1 cellular context compared by ENCODE assay signal in the genomic region with DNA sequence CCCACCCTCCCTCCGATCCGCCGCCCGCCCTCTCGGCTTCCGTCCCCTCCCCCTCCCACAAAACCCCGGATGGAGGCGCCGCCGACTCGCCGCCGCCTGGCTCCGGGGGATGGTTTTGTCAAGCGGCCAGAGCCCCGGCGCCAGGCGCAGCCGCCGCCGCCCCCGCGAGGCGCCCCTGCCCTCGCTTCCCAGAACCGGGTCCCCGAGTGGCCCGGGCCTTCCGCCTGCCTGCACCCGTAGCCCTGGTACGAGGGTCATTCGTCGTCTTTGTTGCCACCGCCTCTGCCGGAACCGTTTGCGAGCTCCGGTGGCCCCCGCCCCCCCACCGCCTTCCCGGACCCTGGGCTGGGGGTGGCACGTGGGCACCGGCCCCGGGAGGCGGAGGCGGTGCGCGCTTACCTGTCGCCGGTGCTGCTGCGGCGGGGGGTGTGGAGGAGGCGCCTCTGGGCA.
TF ChIP-seq lines count a peak whose summit lies in the region.

No MANE protein-coding gene starts in this region.

TF ChIP-seq in HepG2, 621 proteins besides CTCF, POLR2A, EP300 and RAD21 (continued from another document and continues in another):
- no peak for TF ChIP-seq CBX2 (IDR thresholded peaks at IDR 0.05; ENCODE audit: low read depth, low read length)
- TF ChIP-seq CBX2 (CRISPR knock-in tag; IDR thresholded peaks at IDR 0.05; ENCODE audit: low read depth) = no peak
- no peak for TF ChIP-seq SETDB1 (CRISPR knock-in tag; IDR thresholded peaks at IDR 0.05; ENCODE audit: borderline replicate concordance)
- TF ChIP-seq ZKSCAN1 (IDR thresholded peaks at IDR 0.05; ENCODE audit: low read length) = no peak
- TF ChIP-seq DNMT3B (CRISPR knock-in tag; conservative IDR thresholded peaks at IDR 0.05) = no peak
- TF ChIP-seq, protein P1, sequence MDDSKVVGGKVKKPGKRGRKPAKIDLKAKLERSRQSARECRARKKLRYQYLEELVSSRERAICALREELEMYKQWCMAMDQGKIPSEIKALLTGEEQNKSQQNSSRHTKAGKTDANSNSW (CRISPR knock-in tag; IDR thresholded peaks at IDR 0.05; ENCODE audit: borderline replicate concordance) = no peak
- TF ChIP-seq, protein P2, sequence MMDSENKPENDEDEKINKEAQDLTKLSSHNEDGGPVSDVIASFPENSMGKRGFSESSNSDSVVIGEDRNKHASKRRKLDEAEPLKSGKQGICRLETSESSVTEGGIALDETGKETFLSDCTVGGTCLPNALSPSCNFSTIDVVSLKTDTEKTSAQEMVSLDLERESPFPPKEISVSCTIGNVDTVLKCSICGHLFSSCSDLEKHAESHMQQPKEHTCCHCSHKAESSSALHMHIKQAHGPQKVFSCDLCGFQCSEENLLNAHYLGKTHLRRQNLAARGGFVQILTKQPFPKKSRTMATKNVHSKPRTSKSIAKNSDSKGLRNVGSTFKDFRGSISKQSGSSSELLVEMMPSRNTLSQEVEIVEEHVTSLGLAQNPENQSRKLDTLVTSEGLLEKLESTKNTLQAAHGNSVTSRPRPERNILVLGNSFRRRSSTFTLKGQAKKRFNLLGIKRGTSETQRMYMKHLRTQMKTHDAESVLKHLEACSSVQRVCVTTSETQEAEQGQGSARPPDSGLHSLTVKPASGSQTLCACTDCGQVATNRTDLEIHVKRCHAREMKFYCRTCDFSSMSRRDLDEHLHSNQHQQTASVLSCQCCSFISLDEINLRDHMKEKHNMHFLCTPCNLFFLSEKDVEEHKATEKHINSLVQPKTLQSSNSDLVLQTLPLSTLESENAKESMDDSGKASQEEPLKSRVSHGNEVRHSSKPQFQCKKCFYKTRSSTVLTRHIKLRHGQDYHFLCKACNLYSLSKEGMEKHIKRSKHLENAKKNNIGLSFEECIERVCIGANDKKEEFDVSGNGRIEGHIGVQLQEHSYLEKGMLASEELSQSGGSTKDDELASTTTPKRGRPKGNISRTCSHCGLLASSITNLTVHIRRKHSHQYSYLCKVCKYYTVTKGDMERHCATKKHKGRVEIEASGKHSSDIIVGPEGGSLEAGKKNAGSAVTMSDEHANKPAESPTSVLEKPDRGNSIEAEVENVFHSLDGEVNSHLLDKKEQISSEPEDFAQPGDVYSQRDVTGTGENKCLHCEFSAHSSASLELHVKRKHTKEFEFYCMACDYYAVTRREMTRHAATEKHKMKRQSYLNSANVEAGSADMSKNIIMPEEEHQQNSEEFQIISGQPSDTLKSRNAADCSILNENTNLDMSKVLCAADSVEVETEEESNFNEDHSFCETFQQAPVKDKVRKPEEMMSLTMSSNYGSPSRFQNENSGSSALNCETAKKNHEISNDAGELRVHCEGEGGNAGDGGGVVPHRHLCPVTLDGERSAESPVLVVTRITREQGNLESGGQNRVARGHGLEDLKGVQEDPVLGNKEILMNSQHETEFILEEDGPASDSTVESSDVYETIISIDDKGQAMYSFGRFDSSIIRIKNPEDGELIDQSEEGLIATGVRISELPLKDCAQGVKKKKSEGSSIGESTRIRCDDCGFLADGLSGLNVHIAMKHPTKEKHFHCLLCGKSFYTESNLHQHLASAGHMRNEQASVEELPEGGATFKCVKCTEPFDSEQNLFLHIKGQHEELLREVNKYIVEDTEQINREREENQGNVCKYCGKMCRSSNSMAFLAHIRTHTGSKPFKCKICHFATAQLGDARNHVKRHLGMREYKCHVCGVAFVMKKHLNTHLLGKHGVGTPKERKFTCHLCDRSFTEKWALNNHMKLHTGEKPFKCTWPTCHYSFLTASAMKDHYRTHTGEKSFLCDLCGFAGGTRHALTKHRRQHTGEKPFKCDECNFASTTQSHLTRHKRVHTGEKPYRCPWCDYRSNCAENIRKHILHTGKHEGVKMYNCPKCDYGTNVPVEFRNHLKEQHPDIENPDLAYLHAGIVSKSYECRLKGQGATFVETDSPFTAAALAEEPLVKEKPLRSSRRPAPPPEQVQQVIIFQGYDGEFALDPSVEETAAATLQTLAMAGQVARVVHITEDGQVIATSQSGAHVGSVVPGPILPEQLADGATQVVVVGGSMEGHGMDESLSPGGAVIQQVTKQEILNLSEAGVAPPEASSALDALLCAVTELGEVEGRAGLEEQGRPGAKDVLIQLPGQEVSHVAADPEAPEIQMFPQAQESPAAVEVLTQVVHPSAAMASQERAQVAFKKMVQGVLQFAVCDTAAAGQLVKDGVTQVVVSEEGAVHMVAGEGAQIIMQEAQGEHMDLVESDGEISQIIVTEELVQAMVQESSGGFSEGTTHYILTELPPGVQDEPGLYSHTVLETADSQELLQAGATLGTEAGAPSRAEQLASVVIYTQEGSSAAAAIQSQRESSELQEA (CRISPR knock-in tag; IDR thresholded peaks at IDR 0.05; ENCODE audit: not compliant biosample characterization) = no peak
- 0 out of 2 replicates have a peak, but pooled peaks have one; percentile 42 for TF ChIP-seq ZNF34 (CRISPR knock-in tag; IDR thresholded peaks at IDR 0.05; ENCODE audit: borderline replicate concordance)
- TF ChIP-seq, protein P3, sequence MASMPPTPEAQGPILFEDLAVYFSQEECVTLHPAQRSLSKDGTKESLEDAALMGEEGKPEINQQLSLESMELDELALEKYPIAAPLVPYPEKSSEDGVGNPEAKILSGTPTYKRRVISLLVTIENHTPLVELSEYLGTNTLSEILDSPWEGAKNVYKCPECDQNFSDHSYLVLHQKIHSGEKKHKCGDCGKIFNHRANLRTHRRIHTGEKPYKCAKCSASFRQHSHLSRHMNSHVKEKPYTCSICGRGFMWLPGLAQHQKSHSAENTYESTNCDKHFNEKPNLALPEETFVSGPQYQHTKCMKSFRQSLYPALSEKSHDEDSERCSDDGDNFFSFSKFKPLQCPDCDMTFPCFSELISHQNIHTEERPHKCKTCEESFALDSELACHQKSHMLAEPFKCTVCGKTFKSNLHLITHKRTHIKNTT (CRISPR knock-in tag; IDR thresholded peaks at IDR 0.05) = no peak
- no peak for TF ChIP-seq ZNF788 (CRISPR knock-in tag; IDR thresholded peaks at IDR 0.05; ENCODE audit: borderline replicate concordance)
- TF ChIP-seq POLR2AphosphoS5 (IDR thresholded peaks at IDR 0.05; ENCODE audit: low read depth, low read length) = no peak
- TF ChIP-seq, protein P4, sequence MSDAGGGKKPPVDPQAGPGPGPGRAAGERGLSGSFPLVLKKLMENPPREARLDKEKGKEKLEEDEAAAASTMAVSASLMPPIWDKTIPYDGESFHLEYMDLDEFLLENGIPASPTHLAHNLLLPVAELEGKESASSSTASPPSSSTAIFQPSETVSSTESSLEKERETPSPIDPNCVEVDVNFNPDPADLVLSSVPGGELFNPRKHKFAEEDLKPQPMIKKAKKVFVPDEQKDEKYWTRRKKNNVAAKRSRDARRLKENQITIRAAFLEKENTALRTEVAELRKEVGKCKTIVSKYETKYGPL (CRISPR knock-in tag; IDR thresholded peaks at IDR 0.05) = no peak
- TF ChIP-seq, protein P5, sequence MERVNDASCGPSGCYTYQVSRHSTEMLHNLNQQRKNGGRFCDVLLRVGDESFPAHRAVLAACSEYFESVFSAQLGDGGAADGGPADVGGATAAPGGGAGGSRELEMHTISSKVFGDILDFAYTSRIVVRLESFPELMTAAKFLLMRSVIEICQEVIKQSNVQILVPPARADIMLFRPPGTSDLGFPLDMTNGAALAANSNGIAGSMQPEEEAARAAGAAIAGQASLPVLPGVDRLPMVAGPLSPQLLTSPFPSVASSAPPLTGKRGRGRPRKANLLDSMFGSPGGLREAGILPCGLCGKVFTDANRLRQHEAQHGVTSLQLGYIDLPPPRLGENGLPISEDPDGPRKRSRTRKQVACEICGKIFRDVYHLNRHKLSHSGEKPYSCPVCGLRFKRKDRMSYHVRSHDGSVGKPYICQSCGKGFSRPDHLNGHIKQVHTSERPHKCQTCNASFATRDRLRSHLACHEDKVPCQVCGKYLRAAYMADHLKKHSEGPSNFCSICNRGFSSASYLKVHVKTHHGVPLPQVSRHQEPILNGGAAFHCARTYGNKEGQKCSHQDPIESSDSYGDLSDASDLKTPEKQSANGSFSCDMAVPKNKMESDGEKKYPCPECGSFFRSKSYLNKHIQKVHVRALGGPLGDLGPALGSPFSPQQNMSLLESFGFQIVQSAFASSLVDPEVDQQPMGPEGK (CRISPR knock-in tag; IDR thresholded peaks at IDR 0.05) = peak; percentile 70
- TF ChIP-seq, protein P6, sequence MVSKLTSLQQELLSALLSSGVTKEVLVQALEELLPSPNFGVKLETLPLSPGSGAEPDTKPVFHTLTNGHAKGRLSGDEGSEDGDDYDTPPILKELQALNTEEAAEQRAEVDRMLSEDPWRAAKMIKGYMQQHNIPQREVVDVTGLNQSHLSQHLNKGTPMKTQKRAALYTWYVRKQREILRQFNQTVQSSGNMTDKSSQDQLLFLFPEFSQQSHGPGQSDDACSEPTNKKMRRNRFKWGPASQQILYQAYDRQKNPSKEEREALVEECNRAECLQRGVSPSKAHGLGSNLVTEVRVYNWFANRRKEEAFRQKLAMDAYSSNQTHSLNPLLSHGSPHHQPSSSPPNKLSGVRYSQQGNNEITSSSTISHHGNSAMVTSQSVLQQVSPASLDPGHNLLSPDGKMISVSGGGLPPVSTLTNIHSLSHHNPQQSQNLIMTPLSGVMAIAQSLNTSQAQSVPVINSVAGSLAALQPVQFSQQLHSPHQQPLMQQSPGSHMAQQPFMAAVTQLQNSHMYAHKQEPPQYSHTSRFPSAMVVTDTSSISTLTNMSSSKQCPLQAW (CRISPR knock-in tag; IDR thresholded peaks at IDR 0.05) = no peak
- TF ChIP-seq, protein P7, sequence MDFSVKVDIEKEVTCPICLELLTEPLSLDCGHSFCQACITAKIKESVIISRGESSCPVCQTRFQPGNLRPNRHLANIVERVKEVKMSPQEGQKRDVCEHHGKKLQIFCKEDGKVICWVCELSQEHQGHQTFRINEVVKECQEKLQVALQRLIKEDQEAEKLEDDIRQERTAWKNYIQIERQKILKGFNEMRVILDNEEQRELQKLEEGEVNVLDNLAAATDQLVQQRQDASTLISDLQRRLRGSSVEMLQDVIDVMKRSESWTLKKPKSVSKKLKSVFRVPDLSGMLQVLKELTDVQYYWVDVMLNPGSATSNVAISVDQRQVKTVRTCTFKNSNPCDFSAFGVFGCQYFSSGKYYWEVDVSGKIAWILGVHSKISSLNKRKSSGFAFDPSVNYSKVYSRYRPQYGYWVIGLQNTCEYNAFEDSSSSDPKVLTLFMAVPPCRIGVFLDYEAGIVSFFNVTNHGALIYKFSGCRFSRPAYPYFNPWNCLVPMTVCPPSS (IDR thresholded peaks at IDR 0.05) = no peak
- no peak for TF ChIP-seq PHF8 (CRISPR knock-in tag; IDR thresholded peaks at IDR 0.05)
- TF ChIP-seq ELF1 (CRISPR knock-in tag; IDR thresholded peaks at IDR 0.05) = no peak
- TF ChIP-seq ZNF296 (CRISPR knock-in tag; conservative IDR thresholded peaks at IDR 0.05) = no peak
- no peak for TF ChIP-seq MAFG (CRISPR knock-in tag; IDR thresholded peaks at IDR 0.05)
- no peak for TF ChIP-seq ZSCAN21 (CRISPR knock-in tag; IDR thresholded peaks at IDR 0.05; ENCODE audit: borderline replicate concordance)
- TF ChIP-seq, protein P8, sequence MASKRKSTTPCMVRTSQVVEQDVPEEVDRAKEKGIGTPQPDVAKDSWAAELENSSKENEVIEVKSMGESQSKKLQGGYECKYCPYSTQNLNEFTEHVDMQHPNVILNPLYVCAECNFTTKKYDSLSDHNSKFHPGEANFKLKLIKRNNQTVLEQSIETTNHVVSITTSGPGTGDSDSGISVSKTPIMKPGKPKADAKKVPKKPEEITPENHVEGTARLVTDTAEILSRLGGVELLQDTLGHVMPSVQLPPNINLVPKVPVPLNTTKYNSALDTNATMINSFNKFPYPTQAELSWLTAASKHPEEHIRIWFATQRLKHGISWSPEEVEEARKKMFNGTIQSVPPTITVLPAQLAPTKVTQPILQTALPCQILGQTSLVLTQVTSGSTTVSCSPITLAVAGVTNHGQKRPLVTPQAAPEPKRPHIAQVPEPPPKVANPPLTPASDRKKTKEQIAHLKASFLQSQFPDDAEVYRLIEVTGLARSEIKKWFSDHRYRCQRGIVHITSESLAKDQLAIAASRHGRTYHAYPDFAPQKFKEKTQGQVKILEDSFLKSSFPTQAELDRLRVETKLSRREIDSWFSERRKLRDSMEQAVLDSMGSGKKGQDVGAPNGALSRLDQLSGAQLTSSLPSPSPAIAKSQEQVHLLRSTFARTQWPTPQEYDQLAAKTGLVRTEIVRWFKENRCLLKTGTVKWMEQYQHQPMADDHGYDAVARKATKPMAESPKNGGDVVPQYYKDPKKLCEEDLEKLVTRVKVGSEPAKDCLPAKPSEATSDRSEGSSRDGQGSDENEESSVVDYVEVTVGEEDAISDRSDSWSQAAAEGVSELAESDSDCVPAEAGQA (IDR thresholded peaks at IDR 0.05; ENCODE audit: low read depth) = no peak
- TF ChIP-seq, protein P8 (CRISPR knock-in tag; IDR thresholded peaks at IDR 0.05; ENCODE audit: borderline replicate concordance) = no peak
- no peak for TF ChIP-seq ZNF7 (CRISPR knock-in tag; IDR thresholded peaks at IDR 0.05)
- TF ChIP-seq, protein P9, sequence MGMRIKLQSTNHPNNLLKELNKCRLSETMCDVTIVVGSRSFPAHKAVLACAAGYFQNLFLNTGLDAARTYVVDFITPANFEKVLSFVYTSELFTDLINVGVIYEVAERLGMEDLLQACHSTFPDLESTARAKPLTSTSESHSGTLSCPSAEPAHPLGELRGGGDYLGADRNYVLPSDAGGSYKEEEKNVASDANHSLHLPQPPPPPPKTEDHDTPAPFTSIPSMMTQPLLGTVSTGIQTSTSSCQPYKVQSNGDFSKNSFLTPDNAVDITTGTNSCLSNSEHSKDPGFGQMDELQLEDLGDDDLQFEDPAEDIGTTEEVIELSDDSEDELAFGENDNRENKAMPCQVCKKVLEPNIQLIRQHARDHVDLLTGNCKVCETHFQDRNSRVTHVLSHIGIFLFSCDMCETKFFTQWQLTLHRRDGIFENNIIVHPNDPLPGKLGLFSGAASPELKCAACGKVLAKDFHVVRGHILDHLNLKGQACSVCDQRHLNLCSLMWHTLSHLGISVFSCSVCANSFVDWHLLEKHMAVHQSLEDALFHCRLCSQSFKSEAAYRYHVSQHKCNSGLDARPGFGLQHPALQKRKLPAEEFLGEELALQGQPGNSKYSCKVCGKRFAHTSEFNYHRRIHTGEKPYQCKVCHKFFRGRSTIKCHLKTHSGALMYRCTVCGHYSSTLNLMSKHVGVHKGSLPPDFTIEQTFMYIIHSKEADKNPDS (CRISPR knock-in tag; IDR thresholded peaks at IDR 0.05) = peak; percentile 30; the same call in 1 of the 2 replicates
- peak; percentile 89 for TF ChIP-seq RBFOX2 (IDR thresholded peaks at IDR 0.05; ENCODE audit: low read depth, low read length)
- TF ChIP-seq RARA (CRISPR knock-in tag; IDR thresholded peaks at IDR 0.05) = no peak
- no peak for TF ChIP-seq ZNF644 (CRISPR knock-in tag; IDR thresholded peaks at IDR 0.05; ENCODE audit: low read depth)
